1 cellular context compared by ENCODE assay signal in genomic region chr5:67047180-67047579, GRCh38.
TF ChIP-seq lines count a peak whose summit lies in the region.

No MANE protein-coding gene starts in this region.

TF ChIP-seq in SK-N-SH, 30 proteins besides CTCF, POLR2A, EP300 and RAD21 (continued from another document):
- TF ChIP-seq IRF3 (IDR thresholded peaks at IDR 0.05; ENCODE audit: low read depth, low read length) (no peak), RFX5 (IDR thresholded peaks at IDR 0.05; ENCODE audit: low read length) (no peak), JUND (IDR thresholded peaks at IDR 0.05) (no peak), TCF12 (IDR thresholded peaks at IDR 0.05) (no peak), POLR2AphosphoS5 (IDR thresholded peaks at IDR 0.05; ENCODE audit: low read depth, low read length) (no peak), USF2 (IDR thresholded peaks at IDR 0.05; ENCODE audit: borderline replicate concordance, low read depth, low read length) (no peak), FOSL2 (IDR thresholded peaks at IDR 0.05; ENCODE audit: borderline replicate concordance, low read depth) (no peak), RCOR1 (IDR thresholded peaks at IDR 0.05; ENCODE audit: low read length) (peak; percentile 76), YY1 (IDR thresholded peaks at IDR 0.05; ENCODE audit: low read depth) (no peak), TAF1 (IDR thresholded peaks at IDR 0.05; ENCODE audit: borderline replicate concordance, low read depth, low read length) (no peak), MXI1 (IDR thresholded peaks at IDR 0.05; ENCODE audit: low read depth, low read length) (peak; percentile 78)
TF ChIP-seq in SK-N-SH: peak in this region for 3.
